In genomic region chr7:131656980-131657725, GRCh38 we compare ENCODE assay signal across 16 cellular contexts.
DNase-seq lines count a peak whose midpoint lies in the region; ATAC-seq and TF ChIP-seq lines count a peak whose summit lies in the region.
"Had no signal": no experiment of that assay in that cellular context is flagged by ENCODE, and none has a peak within 500 bp of the region (broad histone marks: within the 10 kb centered on the region; RNA-seq: fewer than 3 reads in every experiment).

No MANE protein-coding gene starts in this region.

- H3K4me3 ChIP-seq in left ventricle myocardium inferior (no peak overlapping the region), right atrium auricular region (no peak overlapping the region)

- no peak for ATAC-seq in left ventricle myocardium superior
- ATAC-seq in GM21619 (IDR thresholded peaks at IDR 0.05; ENCODE audit: unreplicated experiment): no peak
- ATAC-seq: Panc1 had no signal

- DNase-seq in left ventricle myocardium inferior: no peak
- no peak for DNase-seq in left ventricle myocardium superior
- DNase-seq in right atrium auricular region (ENCODE audit: low spot score): no peak
- DNase-seq in posterior vena cava (ENCODE audit: low spot score): peak; percentile 3
- DNase-seq in D341Med (ENCODE audit: low spot score): no peak
- no peak for DNase-seq in glomerular visceral epithelial cell (ENCODE audit: extremely low spot score)
- DNase-seq: C1 segment of cervical spinal cord, DMS153, HFFc6, Kasumi-1, MM.1S, NCI-H1092 treated with DMSO at 0.1 percent for 48 hours, NCI-H2081 treated with DMSO at 0.1 percent for 48 hours, NCI-H524 had no signal

- no peak for TF ChIP-seq CTCF in left ventricle myocardium inferior (IDR thresholded peaks at IDR 0.05; ENCODE audit: borderline replicate concordance)
- TF ChIP-seq CTCF in right atrium auricular region (IDR thresholded peaks at IDR 0.05): no peak

- H3K27me3 ChIP-seq in left ventricle myocardium inferior (ENCODE audit: low read depth) (no peaks in the 10 kb centered on the region), right atrium auricular region (no peaks in the 10 kb centered on the region)

- no peaks in the 10 kb centered on the region for H3K9me3 ChIP-seq in left ventricle myocardium inferior (replicated peaks)
- H3K9me3 ChIP-seq in right atrium auricular region: no peaks in the 10 kb centered on the region

- intact Hi-C loops in left ventricle myocardium inferior (cut with micrococcal nuclease) (no loop called here), left ventricle myocardium superior (cut with micrococcal nuclease) (loop anchor here (10.0 kb wide), 1 partner anchor 102 kb away; the partner anchor contains the start of gene PODXL), posterior vena cava (cut with DNase I) (no loop called here)

- no peaks in the 10 kb centered on the region for H3K36me3 ChIP-seq in left ventricle myocardium inferior
- no peaks in the 10 kb centered on the region for H3K36me3 ChIP-seq in right atrium auricular region

- H3K27ac ChIP-seq in left ventricle myocardium inferior (replicated peaks) (peak overlapping the region; percentile 82), right atrium auricular region (peak overlapping the region; percentile 41 to 48)

- peaks cover 38% of the 10 kb centered on the region for H3K4me1 ChIP-seq in left ventricle myocardium inferior
- peaks cover 0 to 27% of the 10 kb centered on the region in 2 donors for H3K4me1 ChIP-seq in right atrium auricular region
